ENCODE assay signal across 8 cellular contexts in the genomic region with DNA sequence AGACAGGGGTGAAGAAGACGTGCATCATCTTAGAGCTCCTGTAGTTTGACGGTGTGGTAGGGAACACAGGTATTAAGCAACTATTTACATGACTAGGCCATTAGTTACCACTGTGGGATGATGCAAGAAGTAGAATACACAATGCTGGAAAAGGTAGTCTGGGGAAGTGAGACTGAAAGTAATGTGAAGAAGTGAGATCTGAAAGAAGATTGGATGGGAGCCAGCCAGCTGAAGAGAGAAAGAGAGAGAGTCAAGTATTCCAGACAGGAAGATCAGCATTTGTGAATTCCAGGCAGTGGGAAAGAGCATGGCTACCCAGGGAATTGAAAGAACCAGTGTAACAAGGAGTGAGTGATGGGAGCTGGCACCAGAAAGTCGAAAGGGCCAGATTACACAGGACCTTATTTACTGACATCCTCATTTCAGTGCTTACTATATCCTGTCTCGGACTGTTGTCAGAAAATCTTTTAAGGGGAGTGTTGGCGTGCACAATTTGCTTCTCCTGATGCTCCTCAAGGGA. TPM values are rescaled to one million over a fixed set of nuclear protein-coding genes. Genes with fewer than 3 reads are reported as not detected.
DNase-seq lines count a peak whose midpoint lies in the region; ATAC-seq and TF ChIP-seq lines count a peak whose summit lies in the region.

No MANE protein-coding gene starts in this region.

- no peaks in the 10 kb centered on the region for H3K9me2 ChIP-seq in PC-9 (ENCODE audit: insufficient read depth)

- WGBS in heart right ventricle, 2 donors = 37 to 43% methylated on average over 5 of the region's 5 CpGs

- peak in 1 of 2 experiments; percentile 78 for DNase-seq in PC-9
- DNase-seq in heart right ventricle = peak in 1 of 2 donors; percentile 26
- DNase-seq in tibial artery = no peak
- no peak for DNase-seq in globus pallidus (ENCODE audit: low spot score)
- DNase-seq in NCI-H748 treated with DMSO at 0.1 percent for 48 hours (lab: John Stamatoyannopoulos, UW) = no peak
- DNase-seq in NCI-H82 treated with DMSO at 0.1 percent for 48 hours (lab: John Stamatoyannopoulos, UW; ENCODE audit: unreplicated experiment) = no peak

- peak overlapping the region; percentile 40; the same call in 1 of the 2 replicates for H3K4me3 ChIP-seq in PC-9
- H3K4me3 ChIP-seq in heart right ventricle = peak overlapping the region in 6 of 10 donors; percentile 9 to 40 (median 30)
- peak overlapping the region; percentile 25 to 26 for H3K4me3 ChIP-seq in tibial artery

- POLR2A ChIA-PET in PC-9 (lab: Charles Lee; ENCODE audit: unreplicated experiment) = interaction anchor here (0.6 kb wide), 1 partner anchor 11 kb away, joined by 3 read pairs; no protein-coding TSS in a partner anchor

- H4K20me1 ChIP-seq in PC-9 (ENCODE audit: insufficient read depth) = no peaks in the 10 kb centered on the region

- intact Hi-C loops in PC-9 (cut with micrococcal nuclease; ENCODE audit: unreplicated experiment) (loop anchor here (1.0 to 5.0 kb wide), 4 partner anchors 44 to 462 kb away; no protein-coding TSS in a partner anchor), heart right ventricle (cut with DNase I) (loop anchor here (1.0 to 10.0 kb wide), 6 partner anchors 42 to 465 kb away; no protein-coding TSS in a partner anchor), tibial artery (cut with DNase I; ENCODE audit: low total_unique reads) (loop anchor here (2.0 to 5.0 kb wide), 2 partner anchors 59 to 302 kb away; no protein-coding TSS in a partner anchor)

- peaks cover 30% of the 10 kb centered on the region for H3K4me1 ChIP-seq in PC-9 (replicated peaks; ENCODE audit: insufficient read depth)
- peaks cover 0 to 72% (median 20%) of the 10 kb centered on the region in 9 donors for H3K4me1 ChIP-seq in heart right ventricle
- H3K4me1 ChIP-seq in tibial artery = peaks cover 0 to 20% (median 13%) of the 10 kb centered on the region in 4 donors

- peaks cover 9% of the 10 kb centered on the region; the same call in 1 of the 2 replicates for H3F3A ChIP-seq in PC-9 (ENCODE audit: insufficient read depth, low read depth)

- H3K27me3 ChIP-seq in PC-9 (ENCODE audit: insufficient read depth, low read depth) (peaks cover 3% of the 10 kb centered on the region; the same call in 1 of the 2 replicates), heart right ventricle (no peaks in the 10 kb centered on the region), tibial artery (no peaks in the 10 kb centered on the region)

- BruUV-seq in PC-9 (replicated peaks; lab: Mats Ljungman, UMichigan) = no TSS peak

- CTCF ChIA-PET in PC-9 (lab: Charles Lee) = interaction anchor here (2.7 kb wide), 1 partner anchor 58 kb away, joined by 10 read pairs; no protein-coding TSS in a partner anchor

- H3K79me2 ChIP-seq in PC-9 (ENCODE audit: low read depth) = no peaks in the 10 kb centered on the region

- H3K9me3 ChIP-seq in PC-9 (ENCODE audit: insufficient read depth, low read depth) (no peaks in the 10 kb centered on the region), heart right ventricle (no peaks in the 10 kb centered on the region), tibial artery (no peaks in the 10 kb centered on the region)

- ATAC-seq in GM19035 (IDR thresholded peaks at IDR 0.05; ENCODE audit: unreplicated experiment) (peak; percentile 41), HG03025 (IDR thresholded peaks at IDR 0.05; ENCODE audit: low FRiP score, unreplicated experiment) (peak; percentile 58), heart right ventricle (peak in 6 of 8 donors; percentile 2 to 32 (median 20))

- H3K36me3 ChIP-seq in PC-9 (ENCODE audit: low read depth) (no peaks in the 10 kb centered on the region), heart right ventricle (no peaks in the 10 kb centered on the region), tibial artery (no peaks in the 10 kb centered on the region)

- peak overlapping the region; percentile 71 for H3K4me2 ChIP-seq in PC-9

- TF ChIP-seq CTCF in PC-9 (conservative IDR thresholded peaks at IDR 0.05) = no peak
- TF ChIP-seq CTCF in heart right ventricle (IDR thresholded peaks at IDR 0.05) = no peak
- TF ChIP-seq CTCF in tibial artery (IDR thresholded peaks at IDR 0.05) = no peak

- H3K27ac ChIP-seq in PC-9 (peak overlapping the region; percentile 83), heart right ventricle (peak overlapping the region; percentile 1 to 90 (median 58)), tibial artery (peak overlapping the region; percentile 55 to 65)

- peak overlapping the region; percentile 53 for H2AFZ ChIP-seq in PC-9

RNA-seq across cellular contexts. Expression of a gene that starts 4.0 kb away (rescaled TPM):
- total RNA-seq in PC-9 (2021) (0.15 and 0.31 TPM in 2 replicates), heart right ventricle (1 to 10 TPM; 1.3 to 5.8 (median 3.0) TPM)
- polyA plus RNA-seq in heart right ventricle = 1 to 10 TPM in 1 of 2 donors, under 1 TPM in 1; 0.58 to 3.6 TPM

RNA-seq across cellular contexts. Expression of a gene that starts 11.4 kb away (rescaled TPM):
- total RNA-seq in PC-9 (2021) (6.7 and 8.5 TPM in 2 replicates), heart right ventricle (10 to 100 TPM; 18.6 to 87.2 (median 35.9) TPM)
- polyA plus RNA-seq in heart right ventricle = 10 to 100 TPM; 17.5 to 41.6 TPM
